ENCODE assay signal across 9 cellular contexts in genomic region chr2:221572180-221572820, GRCh38. TPM values are rescaled to one million over a fixed set of nuclear protein-coding genes. Genes with fewer than 3 reads are reported as not detected.
DNase-seq lines count a peak whose midpoint lies in the region; ATAC-seq, FAIRE-seq and TF ChIP-seq lines count a peak whose summit lies in the region.
"Had no signal": no experiment of that assay in that cellular context is flagged by ENCODE, and none has a peak within 500 bp of the region (broad histone marks: within the 10 kb centered on the region; RNA-seq: fewer than 3 reads in every experiment).

Gene EPHA4, minus strand, starts transcription at chr2:221572304. Its CDS starts 56 bp downstream, at chr2:221572248.

- CTCF ChIA-PET in A549 (lab: Yijun Ruan, JAX): interaction anchor here (0.6 to 3.8 kb wide), 11 partner anchors 9 to 1839 kb away, joined by 3 to 50 read pairs (median 3); no protein-coding TSS in a partner anchor

- H3K4me2 ChIP-seq in A549: peak within 1 kb of the TSS; percentile 97

- TF ChIP-seq RAD21 in A549 (conservative IDR thresholded peaks at IDR 0.05 in 1 of 2, IDR thresholded peaks at IDR 0.05 in 1 of 2): no peak

- peak; percentile 82 to 89 for ATAC-seq in A549
- peak; percentile 62 for ATAC-seq in GM18870 (IDR thresholded peaks at IDR 0.05; ENCODE audit: unreplicated experiment)
- peak; percentile 94 for ATAC-seq in HG03108 (IDR thresholded peaks at IDR 0.05; ENCODE audit: unreplicated experiment)
- peak; percentile 93 for ATAC-seq in left lung

- H3K27ac ChIP-seq in A549: peak within 1 kb of the TSS; percentile 43 to 81
- peak within 1 kb of the TSS; percentile 80 to 82 for H3K27ac ChIP-seq in left lung

- H3K27me3 ChIP-seq in left lung: peaks cover 20 to 95% of the 10 kb centered on the region in 2 donors

- H3K4me3 ChIP-seq in A549 (peak within 1 kb of the TSS; percentile 48), left lung (peak within 1 kb of the TSS; percentile 60 to 66)

- FAIRE-seq in A549 (lab: Jason Lieb, UNC): no peak
- FAIRE-seq: G401.6 had no signal

- intact Hi-C loops in left lung (cut with DNase I): loop anchor here in 1 of 2 donors (5.0 kb wide), 1 partner anchor 885 kb away; no protein-coding TSS in a partner anchor

- H3K9me3 ChIP-seq in A549 (no peaks in the 10 kb centered on the region), left lung (no peaks in the 10 kb centered on the region)

- no peak for TF ChIP-seq CTCF in A549 (IDR thresholded peaks at IDR 0.05)
- no peak for TF ChIP-seq CTCF in left lung (IDR thresholded peaks at IDR 0.05)

- POLR2A ChIA-PET in A549 (lab: Yijun Ruan, JAX): no interaction called here

- H3K4me1 ChIP-seq in A549: 0 out of 3 replicates have a peak, but pooled peaks cover 4% of the 10 kb centered on the region
- peaks cover 0 to 29% of the 10 kb centered on the region in 2 donors for H3K4me1 ChIP-seq in left lung

- 5% methylated on average over 25 of the region's 59 CpGs for WGBS in A549 (ENCODE audit: missing lambda C conversion rate)

- DNase-seq in A549 (ENCODE audit: low read depth in 1 of 2, low spot score in 1 of 2): peak; percentile 72 to 79
- DNase-seq in NCI-H460 (ENCODE audit: extremely low read depth, low read depth): peak; percentile 86
- peak; percentile 75 to 76 for DNase-seq in activated CD4-positive, alpha-beta T cell treated with anti-CD3 and anti-CD28 coated beads, Interleukin-2, amount 50 U/mL, for 4 hours
- peak; percentile 93 for DNase-seq in dermis blood vessel endothelial cell
- DNase-seq in left lung: peak; percentile 84 to 92
- peak; percentile 85 for DNase-seq in stimulated activated CD4-positive, alpha-beta T cell treated with anti-CD3 and anti-CD28 coated beads, Interleukin-2, amount 100 ng/mL, for 24 hours

- TF ChIP-seq EP300 in A549 (IDR thresholded peaks at IDR 0.05): no peak

- H3K36me3 ChIP-seq in left lung: no peaks in the 10 kb centered on the region

- peak; percentile 40; the same call in 1 of the 2 replicates for TF ChIP-seq POLR2A in A549 (IDR thresholded peaks at IDR 0.05; ENCODE audit: low read length)

TF ChIP-seq in A549, 52 proteins besides CTCF, POLR2A, EP300 and RAD21:
- TF ChIP-seq E2F6 (IDR thresholded peaks at IDR 0.05; ENCODE audit: borderline replicate concordance, low read depth) (0 out of 2 replicates have a peak, but pooled peaks have one; percentile 12), CHD4 (IDR thresholded peaks at IDR 0.05; ENCODE audit: borderline replicate concordance) (no peak), MAX (IDR thresholded peaks at IDR 0.05) (peak; percentile 29; the same call in 1 of the 2 replicates), USF2 (IDR thresholded peaks at IDR 0.05) (no peak), PBX3 (IDR thresholded peaks at IDR 0.05) (peak; percentile 72; the same call in 1 of the 2 replicates), RNF2 (IDR thresholded peaks at IDR 0.05; ENCODE audit: borderline replicate concordance, low read depth) (peak; percentile 16; the same call in 1 of the 2 replicates), HES2 (IDR thresholded peaks at IDR 0.05) (no peak), CHD2 (IDR thresholded peaks at IDR 0.05; ENCODE audit: low read length, partially characterized antibody) (no peak)

RNA-seq across cellular contexts. Expression of gene EPHA4, which starts in this region (rescaled TPM):
- 1.1 and 1.7 TPM in 2 replicates for polyA plus RNA-seq in A549 (2011; rRNA removed)
- polyA plus RNA-seq in A549 (2012; cell fraction: cytosol; rRNA removed): 0.21 and 0.26 TPM in 2 replicates
- 0.52 and 1.5 TPM in 2 replicates for polyA plus RNA-seq in A549 (2012; cell fraction: nucleus; rRNA removed)
- polyA plus RNA-seq in A549 (2017; fragmentation: RNase III; extraction: RNeasy Plus Mini Kit Qiagen cat#74134 plus additional on column Dnase treatment): 0.31 to 0.57 TPM (median 0.54 TPM) in 3 replicates
- polyA minus RNA-seq in A549 (2011; rRNA and poly(A)+ RNA removed): 3.0 and 5.6 TPM in 2 replicates
- 59.3 and 59.9 TPM in 2 replicates for total RNA-seq in NCI-H460 (2014; rRNA removed; shearing (Covaris generic))
- 19.8 and 66.7 TPM in 2 replicates for polyA plus RNA-seq in NCI-H460 (2014; cell fraction: nucleus; rRNA removed)
- 10.6 and 21.1 TPM in 2 replicates for total RNA-seq in dermis blood vessel endothelial cell
- total RNA-seq in left lung: 10 to 100 TPM; 17.7 to 41.0 TPM

Comparison
In these comparisons a context has a peak if more than half of its experiments do, and no peak if none do; other contexts are left out.
1. Peak in every context shown above with its lines: DNase-seq, ATAC-seq, H3K4me3 ChIP-seq and H3K27ac ChIP-seq.